19 cellular contexts compared by ENCODE assay signal in the genomic region with DNA sequence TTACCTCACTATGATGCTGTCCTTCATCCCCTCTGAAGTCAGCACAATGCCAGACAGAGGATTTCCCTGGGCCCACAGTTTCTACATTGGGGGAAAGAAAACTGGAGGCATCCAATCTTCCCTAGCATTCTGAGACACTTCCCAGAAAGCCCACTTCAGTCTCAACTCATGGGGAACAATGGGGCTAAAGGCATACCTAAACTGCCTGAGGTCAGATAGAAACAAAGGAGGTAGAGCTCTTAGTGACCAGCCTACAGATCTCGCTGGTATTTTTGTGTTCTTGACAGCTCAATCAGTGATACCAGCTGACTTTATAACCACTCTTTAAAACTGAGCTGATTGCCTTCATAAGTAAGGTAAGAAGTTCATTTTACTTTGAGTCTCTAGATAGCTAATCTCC.
"Had no signal": no experiment of that assay in that cellular context is flagged by ENCODE, and none has a peak within 500 bp of the region (broad histone marks: within the 10 kb centered on the region; RNA-seq: fewer than 3 reads in every experiment).

No MANE protein-coding gene starts in this region.

- H3K27ac ChIP-seq: KMS-11 had no signal

- H3K4me2 ChIP-seq: KMS-11, SK-N-SH had no signal

- FAIRE-seq: HepG2, RCC 7860 had no signal

- H3K9ac ChIP-seq: KMS-11, SK-N-SH had no signal

- ATAC-seq: HepG2 had no signal

- H3K9me3 ChIP-seq: SK-N-SH had no signal

- DNase-seq: IMR-90, Kasumi-1, MM.1S, NCI-H1436, NCI-H187, NCI-H2029, NCI-H2081 treated with DMSO at 0.1 percent for 48 hours, NCI-H2171, NCI-H226, NCI-H446, NCI-H510A, NCI-H524 treated with DMSO at 0.1 percent for 48 hours, NCI-H774, RPMI8226, SHP77, SK-N-SH had no signal
